1 cellular context compared by ENCODE assay signal in the genomic region with DNA sequence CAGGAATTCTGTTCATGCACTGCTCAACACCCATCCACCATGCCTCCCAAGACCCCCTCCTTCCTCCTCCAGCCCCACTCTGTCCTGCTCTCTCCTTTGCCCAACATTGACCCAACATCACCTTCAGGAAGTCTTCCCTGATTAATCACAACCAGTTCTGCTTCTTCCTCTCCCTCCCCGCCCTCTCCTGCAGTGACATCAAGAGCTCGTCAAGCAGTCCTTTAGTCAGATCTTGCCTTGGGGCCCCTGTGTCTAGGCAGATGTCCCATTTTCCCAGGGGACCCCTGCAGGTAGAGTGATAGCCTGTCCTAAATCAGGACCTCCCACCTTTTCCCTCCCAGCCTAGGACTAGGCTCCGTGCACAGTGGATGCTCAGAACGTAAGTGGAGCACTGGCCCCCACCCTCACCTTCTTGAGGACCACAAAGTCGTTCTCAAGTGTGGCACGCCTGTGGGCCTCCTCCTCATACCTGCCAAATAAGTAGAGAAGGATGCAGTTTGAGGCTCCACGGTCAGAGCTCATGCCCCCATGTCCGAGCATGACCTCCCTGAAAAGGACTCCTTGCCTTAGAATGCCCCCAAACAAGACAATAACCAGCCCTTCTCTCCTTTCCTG.
TF ChIP-seq lines count a peak whose summit lies in the region.

No MANE protein-coding gene starts in this region.

TF ChIP-seq in K562, 482 proteins besides CTCF, POLR2A, EP300 and RAD21:
- TF ChIP-seq ZFP36 (IDR thresholded peaks at IDR 0.05; ENCODE audit: low read depth, low read length, partially characterized antibody), result peak; percentile 46
- TF ChIP-seq ZNF764 (CRISPR knock-in tag; IDR thresholded peaks at IDR 0.05; ENCODE audit: low read depth), result no peak
TF ChIP-seq in K562: peak in this region for 1.
